ENCODE assay signal across 1 cellular context in the genomic region with DNA sequence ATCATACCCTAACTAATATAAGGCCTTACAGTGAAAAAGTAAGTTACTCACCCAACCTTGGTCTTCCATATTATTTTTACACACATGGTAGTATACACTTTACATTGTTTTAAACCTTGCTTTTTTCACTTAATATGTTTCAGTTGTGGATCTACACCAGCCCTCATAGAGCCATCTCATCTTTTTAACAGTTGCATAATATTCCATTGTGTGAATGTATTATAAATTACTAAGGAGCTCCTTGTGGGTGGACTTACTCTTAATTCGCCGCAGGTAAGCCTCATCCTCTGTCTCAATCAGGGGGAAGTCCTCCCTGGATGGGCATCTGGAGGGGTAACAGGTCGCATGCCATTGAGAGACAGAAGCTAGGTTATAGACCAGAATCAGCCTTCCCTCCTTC.
A peak's percentile ranks its signal among the peaks of the same experiment; 100 is the strongest.
TF ChIP-seq lines count a peak whose summit lies in the region.

No MANE protein-coding gene starts in this region.

TF ChIP-seq in K562, 482 proteins besides CTCF, POLR2A, EP300 and RAD21:
- TF ChIP-seq TCF7 (IDR thresholded peaks at IDR 0.05; ENCODE audit: borderline replicate concordance), result no peak
- no peak for TF ChIP-seq ZBTB8A (IDR thresholded peaks at IDR 0.05; ENCODE audit: partially characterized antibody)
- TF ChIP-seq ZNF146 (CRISPR knock-in tag; IDR thresholded peaks at IDR 0.05; ENCODE audit: unreplicated experiment), result peak; percentile 24
- peak; percentile 7 for TF ChIP-seq RBM25 (IDR thresholded peaks at IDR 0.05; ENCODE audit: low read depth, low read length, severe bottlenecking)
- no peak for TF ChIP-seq KHSRP (IDR thresholded peaks at IDR 0.05)
- TF ChIP-seq PHF20 (IDR thresholded peaks at IDR 0.05; ENCODE audit: partially characterized antibody), result no peak
- TF ChIP-seq ILF3 (IDR thresholded peaks at IDR 0.05; ENCODE audit: borderline replicate concordance), result no peak
